Comparison of ENCODE assay signal across 20 cellular contexts in genomic region chr15:81054236-81054635, GRCh38. TPM values are rescaled to one million over a fixed set of nuclear protein-coding genes. Genes with fewer than 3 reads are reported as not detected.
DNase-seq lines count a peak whose midpoint lies in the region; ATAC-seq and TF ChIP-seq lines count a peak whose summit lies in the region.
"Had no signal": no experiment of that assay in that cellular context is flagged by ENCODE, and none has a peak within 500 bp of the region (broad histone marks: within the 10 kb centered on the region; RNA-seq: fewer than 3 reads in every experiment).

No MANE protein-coding gene starts in this region.

- CTCF ChIA-PET in A673 (lab: Charles Lee) = no interaction called here

- no peak overlapping the region for H3K9ac ChIP-seq in SK-N-MC (ENCODE audit: insufficient read length)

- no peak overlapping the region for H3K4me3 Mint-ChIP-seq in natural killer cell treated with Interleukin-12 subunit alpha and Interleukin-12 subunit beta and Interleukin-15 and Interleukin-18, amount 100 ng/mL, for 72 hours
- H3K4me3 Mint-ChIP-seq: activated naive CD8-positive, alpha-beta T cell treated with anti-CD3 and anti-CD28 coated beads, Interleukin-2, amount 10 ng/mL, durations not matched to agents 7 days and 5 days; CD8-positive, alpha-beta T cell; GM23338; neural crest cell; T-helper 17 cell had no signal

- no peaks in the 10 kb centered on the region for H3K36me3 Mint-ChIP-seq in natural killer cell treated with Interleukin-12 subunit alpha and Interleukin-12 subunit beta and Interleukin-15 and Interleukin-18, amount 100 ng/mL, for 72 hours
- H3K36me3 Mint-ChIP-seq: activated naive CD8-positive, alpha-beta T cell treated with anti-CD3 and anti-CD28 coated beads, Interleukin-2, amount 10 ng/mL, durations not matched to agents 7 days and 5 days; CD8-positive, alpha-beta T cell had no signal

- TF ChIP-seq CTCF in A673 (conservative IDR thresholded peaks at IDR 0.05; ENCODE audit: low read depth, low read length) = no peak
- TF ChIP-seq CTCF in fibroblast of mammary gland (conservative IDR thresholded peaks at IDR 0.05; ENCODE audit: control insufficient read depth, insufficient read depth, low read depth, low read length) = no peak

- no peak overlapping the region for H3K27ac Mint-ChIP-seq in natural killer cell treated with Interleukin-12 subunit alpha and Interleukin-12 subunit beta and Interleukin-15 and Interleukin-18, amount 100 ng/mL, for 72 hours
- H3K27ac Mint-ChIP-seq: activated naive CD8-positive, alpha-beta T cell treated with anti-CD3 and anti-CD28 coated beads, Interleukin-2, amount 10 ng/mL, durations not matched to agents 7 days and 5 days; CD8-positive, alpha-beta T cell; GM23338; T-helper 17 cell had no signal

- no peaks in the 10 kb centered on the region for H3K27me3 ChIP-seq in A673 (replicated peaks; ENCODE audit: insufficient read depth, low read depth, low read length, poor library complexity)
- H3K27me3 ChIP-seq in SJCRH30 = no peaks in the 10 kb centered on the region
- H3K27me3 ChIP-seq: suprapubic skin had no signal

- intact Hi-C loops in A673 (cut with micrococcal nuclease; ENCODE audit: unreplicated experiment) = no loop called here

- no TSS peak for BruUV-seq in A673 (replicated peaks; lab: Mats Ljungman, UMichigan)

- H3K4me3 ChIP-seq in A673 (ENCODE audit: low read depth, low read length, poor library complexity, severe bottlenecking) = no peak overlapping the region
- no peak overlapping the region for H3K4me3 ChIP-seq in SK-N-MC
- no peak overlapping the region for H3K4me3 ChIP-seq in fibroblast of mammary gland (ENCODE audit: control insufficient read depth, low read depth, low read length)
- H3K4me3 ChIP-seq in SJCRH30 = no peak overlapping the region
- H3K4me3 ChIP-seq: GM23338, SJSA1, suprapubic skin had no signal

- H3K4me1 ChIP-seq in A673 (ENCODE audit: insufficient read depth, low read length, poor library complexity, severe bottlenecking) (no peaks in the 10 kb centered on the region), SJCRH30 (no peaks in the 10 kb centered on the region)
- H3K4me1 ChIP-seq: SJSA1, suprapubic skin had no signal

- H3K9me3 ChIP-seq in A673 (ENCODE audit: low read depth, low read length, poor library complexity, severe bottlenecking) (no peaks in the 10 kb centered on the region), SK-N-MC (ENCODE audit: low read depth, low read length) (no peaks in the 10 kb centered on the region), SJCRH30 (replicated peaks) (no peaks in the 10 kb centered on the region)
- H3K9me3 ChIP-seq: SJSA1, suprapubic skin had no signal

- H3K36me3 ChIP-seq in A673 (ENCODE audit: insufficient read depth, low read length, poor library complexity, severe bottlenecking) (no peaks in the 10 kb centered on the region), SK-N-MC (ENCODE audit: insufficient read depth, low read length) (no peaks in the 10 kb centered on the region), SJCRH30 (no peaks in the 10 kb centered on the region)
- H3K36me3 ChIP-seq: SJSA1, suprapubic skin had no signal

- no peak for ATAC-seq in natural killer cell treated with Interleukin-12 subunit alpha and Interleukin-12 subunit beta and Interleukin-15 and Interleukin-18, amount 100 ng/mL, for 72 hours
- ATAC-seq in HG03460 (IDR thresholded peaks at IDR 0.05; ENCODE audit: unreplicated experiment) (no peak), GM21723 (IDR thresholded peaks at IDR 0.05; ENCODE audit: unreplicated experiment) (no peak)
- ATAC-seq: CD8-positive, alpha-beta T cell; GM23338; Panc1; T-helper 17 cell had no signal

- peak; percentile 17 for DNase-seq in A673 (ENCODE audit: low spot score)
- peak; percentile 93 for DNase-seq in GM04503 (ENCODE audit: low read depth)
- peak; percentile 8 for DNase-seq in SK-N-MC (ENCODE audit: low read depth, low spot score)
- peak; percentile 88 for DNase-seq in fibroblast of mammary gland (ENCODE audit: low read depth)
- no peak for DNase-seq in natural killer cell treated with Interleukin-12 subunit alpha and Interleukin-12 subunit beta and Interleukin-15 and Interleukin-18, amount 100 ng/mL, for 72 hours (ENCODE audit: low spot score)
- no peak for DNase-seq in SJCRH30
- DNase-seq: activated effector memory CD4-positive, alpha-beta T cell treated with Interleukin-2 at 50 U/mL for 16 hours; activated naive CD8-positive, alpha-beta T cell treated with anti-CD3 and anti-CD28 coated beads, Interleukin-2, amount 10 ng/mL, durations not matched to agents 7 days and 5 days; CD8-positive, alpha-beta T cell; NCI-H1417; NCI-H2081 treated with DMSO at 0.1 percent for 48 hours; NK-92 treated with Interleukin-12 subunit alpha and Interleukin-12 subunit beta, amount 100 ng/mL, for 24 hours; T-helper 17 cell had no signal

- H3K4me1 Mint-ChIP-seq in natural killer cell treated with Interleukin-12 subunit alpha and Interleukin-12 subunit beta and Interleukin-15 and Interleukin-18, amount 100 ng/mL, for 72 hours (ENCODE audit: low read depth in 2 of 2) = peaks cover 4 to 6% of the 10 kb centered on the region in 2 donors
- H3K4me1 Mint-ChIP-seq: GM23338, T-helper 17 cell had no signal

- POLR2A ChIA-PET in A673 (lab: Charles Lee; ENCODE audit: low non-redundant PET) = no interaction called here

- H3K9me3 Mint-ChIP-seq in natural killer cell treated with Interleukin-12 subunit alpha and Interleukin-12 subunit beta and Interleukin-15 and Interleukin-18, amount 100 ng/mL, for 72 hours = no peaks in the 10 kb centered on the region
- H3K9me3 Mint-ChIP-seq: activated naive CD8-positive, alpha-beta T cell treated with anti-CD3 and anti-CD28 coated beads, Interleukin-2, amount 10 ng/mL, durations not matched to agents 7 days and 5 days; CD8-positive, alpha-beta T cell; GM23338; neural crest cell had no signal

- H3K27ac ChIP-seq in A673 (ENCODE audit: low read depth, low read length, poor library complexity, severe bottlenecking) (no peak overlapping the region), SK-N-MC (no peak overlapping the region), SJCRH30 (no peak overlapping the region)
- H3K27ac ChIP-seq: SJSA1, suprapubic skin had no signal

- peaks cover 8 to 24% of the 10 kb centered on the region in 2 donors for H3K27me3 Mint-ChIP-seq in natural killer cell treated with Interleukin-12 subunit alpha and Interleukin-12 subunit beta and Interleukin-15 and Interleukin-18, amount 100 ng/mL, for 72 hours
- H3K27me3 Mint-ChIP-seq: T-helper 17 cell had no signal

RNA-seq across cellular contexts. Expression of gene TLNRD1, which starts 53.5 kb away (rescaled TPM):
- total RNA-seq in A673 (2021) = 21.0 and 21.8 TPM in 2 replicates
- total RNA-seq in natural killer cell treated with Interleukin-12 subunit alpha and Interleukin-12 subunit beta and Interleukin-15 and Interleukin-18, amount 100 ng/mL, for 72 hours = 10 to 100 TPM; 31.8 to 40.7 TPM
- total RNA-seq in SJCRH30 (2014; rRNA removed; shearing (Covaris generic)) = 16.1 and 17.3 TPM in 2 replicates

Comparison
In these comparisons a context has a peak if more than half of its experiments do, and no peak if none do; other contexts are left out.
1. DNase-seq: peak in A673 (single experiment), GM04503 (single experiment), SK-N-MC (single experiment) and fibroblast of mammary gland (single experiment); none in natural killer cell treated with Interleukin-12 subunit alpha and Interleukin-12 subunit beta and Interleukin-15 and Interleukin-18, amount 100 ng/mL, for 72 hours (single experiment) and SJCRH30 (0 of 2).